In the genomic region with DNA sequence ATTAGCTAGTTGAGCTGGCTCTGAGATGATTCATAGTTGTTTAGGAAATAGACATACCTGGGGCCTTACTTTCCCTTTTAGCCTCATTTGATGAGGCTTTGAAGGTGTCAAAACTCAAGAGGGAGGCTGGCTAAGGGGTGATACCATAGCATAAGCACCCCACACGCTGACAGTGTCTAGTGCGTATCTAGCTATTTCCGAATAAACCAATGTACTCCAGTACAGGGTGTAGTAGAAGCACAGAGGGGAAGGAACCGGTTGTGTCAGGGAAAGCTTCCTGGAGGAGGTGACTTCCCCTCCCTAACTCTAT, we compare ENCODE assay signal across 20 cellular contexts.
A peak's percentile ranks its signal among the peaks of the same experiment; 100 is the strongest.
DNase-seq lines count a peak whose midpoint lies in the region; ATAC-seq and TF ChIP-seq lines count a peak whose summit lies in the region.
"Had no signal": no experiment of that assay in that cellular context is flagged by ENCODE, and none has a peak within 500 bp of the region (broad histone marks: within the 10 kb centered on the region; RNA-seq: fewer than 3 reads in every experiment).

No MANE protein-coding gene starts in this region.

- DNase-seq in RWPE1 (ENCODE audit: low spot score) (peak; percentile 76), colonic mucosa (no peak), lower lobe of right lung (no peak), substantia nigra (lab: John Stamatoyannopoulos, UW) (no peak), amniotic stem cell (lab: John Stamatoyannopoulos, UW) (no peak), NCI-H2227 (lab: John Stamatoyannopoulos, UW; ENCODE audit: unreplicated experiment) (no peak), H9 (no peak), hypothalamus (lab: John Stamatoyannopoulos, UW) (no peak)
- DNase-seq: activated CD4-positive, CD25-positive, alpha-beta regulatory T cell treated with anti-CD3 and anti-CD28 coated beads, Interleukin-2, amount 50 U/mL, for 72 hours; activated CD8-positive, alpha-beta memory T cell treated with anti-CD3 and anti-CD28 coated beads, Interleukin-2, amount 10 ng/mL, durations not matched to agents 7 days and 5 days; AML-193; GDM1; NCI-H1048; stimulated activated CD4-positive, alpha-beta T cell treated with anti-CD3 and anti-CD28 coated beads, Interleukin-4, amount 100 ng/mL, for 24 hours; T1000 had no signal

- no peak overlapping the region for H2AK5ac ChIP-seq in H9 (ENCODE audit: insufficient read length, low read length)

- no peak overlapping the region for H3K27ac Mint-ChIP-seq in H9
- H3K27ac Mint-ChIP-seq: activated CD8-positive, alpha-beta memory T cell treated with anti-CD3 and anti-CD28 coated beads, Interleukin-2, amount 10 ng/mL, durations not matched to agents 7 days and 5 days; activated T-helper 2 cell treated with anti-CD3 and anti-CD28 coated beads, Interferon-gamma antibody, Interleukin-2, Interleukin-4, amounts not matched to agents 10 μg/mL and 5 μg/mL and 100 μg/mL, durations not matched to agents 14 hours and 24 hours and 36 hours had no signal

- H3K56ac ChIP-seq in H9 (ENCODE audit: insufficient read length, low read depth, low read length), result no peak overlapping the region

- H3K4ac ChIP-seq in H9 (ENCODE audit: low read depth, low read length), result no peak overlapping the region

- no peaks in the 10 kb centered on the region for H3K9me3 Mint-ChIP-seq in H9
- H3K9me3 Mint-ChIP-seq: activated T-helper 2 cell treated with anti-CD3 and anti-CD28 coated beads, Interferon-gamma antibody, Interleukin-2, Interleukin-4, amounts not matched to agents 10 μg/mL and 5 μg/mL and 100 μg/mL, durations not matched to agents 14 hours and 24 hours and 36 hours had no signal

- no peak overlapping the region for H2AFZ ChIP-seq in H9 (ENCODE audit: low read length)

- H3K4me3 ChIP-seq in colonic mucosa (no peak overlapping the region), lower lobe of right lung (no peak overlapping the region)
- H3K4me3 ChIP-seq: GM12878, SK-N-MC had no signal

- H3K9me3 ChIP-seq in colonic mucosa (no peaks in the 10 kb centered on the region), lower lobe of right lung (no peaks in the 10 kb centered on the region), H9 (ENCODE audit: control insufficient read depth, low read depth, low read length) (no peaks in the 10 kb centered on the region)

- no peak overlapping the region for H3K4me2 ChIP-seq in H9 (ENCODE audit: insufficient read depth, insufficient read length, low read length)
- H3K4me2 ChIP-seq: KMS-11 had no signal

- H2BK15ac ChIP-seq in H9 (ENCODE audit: low read depth, low read length), result no peak overlapping the region

- H3K36me3 ChIP-seq in colonic mucosa, result no peaks in the 10 kb centered on the region
- peaks cover 10% of the 10 kb centered on the region for H3K36me3 ChIP-seq in lower lobe of right lung

- no peak overlapping the region for H3K4me3 Mint-ChIP-seq in H9
- H3K4me3 Mint-ChIP-seq: activated CD8-positive, alpha-beta memory T cell treated with anti-CD3 and anti-CD28 coated beads, Interleukin-2, amount 10 ng/mL, durations not matched to agents 7 days and 5 days had no signal

- TF ChIP-seq CTCF in RWPE1 (conservative IDR thresholded peaks at IDR 0.05; ENCODE audit: low read depth) (no peak), colonic mucosa (IDR thresholded peaks at IDR 0.05) (no peak), lower lobe of right lung (IDR thresholded peaks at IDR 0.05) (no peak), H9 (conservative IDR thresholded peaks at IDR 0.05) (no peak)

- H4K5ac ChIP-seq in H9 (ENCODE audit: insufficient read length, low read depth, low read length), result no peak overlapping the region

- no peaks in the 10 kb centered on the region for H3K79me1 ChIP-seq in H9 (ENCODE audit: insufficient read depth, low read depth, low read length, poor library complexity, severe bottlenecking)

- no peak overlapping the region for H4K91ac ChIP-seq in H9 (ENCODE audit: insufficient read length, low read depth, low read length)

- H3K14ac ChIP-seq in H9 (ENCODE audit: insufficient read depth, low read length), result no peak overlapping the region

- no peaks in the 10 kb centered on the region for H3K23me2 ChIP-seq in H9 (ENCODE audit: insufficient read length, low read depth, low read length, poor library complexity, severe bottlenecking)

- H3K27me3 Mint-ChIP-seq in H9 (ENCODE audit: low read depth), result no peaks in the 10 kb centered on the region; the same call in 1 of the 2 replicates
- H3K27me3 Mint-ChIP-seq: activated CD8-positive, alpha-beta memory T cell treated with anti-CD3 and anti-CD28 coated beads, Interleukin-2, amount 10 ng/mL, durations not matched to agents 7 days and 5 days had no signal

- H3K4me1 Mint-ChIP-seq in H9, result peaks cover 11 to 15% of the 10 kb centered on the region in 2 experiments

- H3K36me3 Mint-ChIP-seq in H9 (ENCODE audit: insufficient read depth in 1 of 3, low read depth in 3 of 3), result peaks cover 0 to 5% (median 0%) of the 10 kb centered on the region in 3 experiments; a peak in 2 of 7 replicates
- H3K36me3 Mint-ChIP-seq: activated CD8-positive, alpha-beta memory T cell treated with anti-CD3 and anti-CD28 coated beads, Interleukin-2, amount 10 ng/mL, durations not matched to agents 7 days and 5 days had no signal

- intact Hi-C loops in colonic mucosa (cut with DNase I), result loop anchor here (5.0 kb wide), 1 partner anchor 100 kb away; a partner anchor contains a TSS
- intact Hi-C loops in lower lobe of right lung (cut with DNase I), result no loop called here

- no peak overlapping the region for H3K18ac ChIP-seq in H9 (ENCODE audit: insufficient read length, low read depth, low read length)

- POLR2A ChIA-PET in RWPE1 (lab: Yijun Ruan, JAX; ENCODE audit: low non-redundant PET), result no interaction called here

- no peak overlapping the region for H2BK20ac ChIP-seq in H9 (ENCODE audit: low read depth, low read length, poor library complexity, severe bottlenecking)

- no peak overlapping the region for H3K23ac ChIP-seq in H9 (ENCODE audit: insufficient read length, low read depth, low read length)

- H3K79me2 ChIP-seq in H9 (ENCODE audit: insufficient read depth, low read length), result no peaks in the 10 kb centered on the region

- peak overlapping the region; percentile 78 for H3K27ac ChIP-seq in RWPE1
- H3K27ac ChIP-seq in colonic mucosa, result peak overlapping the region; percentile 85
- peak overlapping the region; percentile 43 for H3K27ac ChIP-seq in lower lobe of right lung
- H3K27ac ChIP-seq in substantia nigra (ENCODE audit: low read depth, low read length, poor library complexity, severe bottlenecking), result peak overlapping the region; percentile 96
- no peak overlapping the region for H3K27ac ChIP-seq in H9 (ENCODE audit: insufficient read length, low read depth, low read length)
- H3K27ac ChIP-seq: KMS-11, SK-N-MC had no signal

- H3K4me1 ChIP-seq in colonic mucosa (peaks cover 32% of the 10 kb centered on the region), lower lobe of right lung (peaks cover 65% of the 10 kb centered on the region), H9 (ENCODE audit: insufficient read depth, low read length) (no peaks in the 10 kb centered on the region)

- H2BK120ac ChIP-seq in H9 (ENCODE audit: low read depth, low read length, poor library complexity, severe bottlenecking), result no peak overlapping the region

- no peak overlapping the region for H2BK5ac ChIP-seq in H9 (ENCODE audit: insufficient read length, low read length)

- CTCF ChIA-PET in RWPE1 (lab: Yijun Ruan, JAX), result interaction anchor here (0.5 to 1.1 kb wide), 3 partner anchors 9 to 27 kb away, joined by 3 read pairs; no protein-coding TSS in a partner anchor

- no peak overlapping the region for H4K8ac ChIP-seq in H9 (replicated peaks; ENCODE audit: insufficient read length, low read depth, low read length)

- WGBS in H9 (ENCODE audit: extremely low coverage, insufficient read length, low lambda C conversion rate), result no CpG with 5 or more reads among the region's 4 CpGs

- no peak for ATAC-seq in lower lobe of right lung
- ATAC-seq: activated CD8-positive, alpha-beta memory T cell treated with anti-CD3 and anti-CD28 coated beads, Interleukin-2, amount 10 ng/mL, durations not matched to agents 7 days and 5 days; Panc1 had no signal

- H2BK12ac ChIP-seq in H9 (ENCODE audit: insufficient read length, low read depth, low read length), result no peak overlapping the region

- H3K9ac ChIP-seq in colonic mucosa (ENCODE audit: low read depth in 2 of 2, low read length in 2 of 2), result peak overlapping the region in 1 of 2 donors; percentile 58
- no peak overlapping the region for H3K9ac ChIP-seq in H9 (ENCODE audit: extremely low read depth, insufficient read length, low read length)
- H3K9ac ChIP-seq: KMS-11 had no signal

- no peaks in the 10 kb centered on the region for H4K20me1 ChIP-seq in H9 (ENCODE audit: control insufficient read depth, insufficient read depth, insufficient read length)

- H3T11ph ChIP-seq in H9 (ENCODE audit: low read length), result no peak overlapping the region

- H3K27me3 ChIP-seq in colonic mucosa (no peaks in the 10 kb centered on the region), lower lobe of right lung (ENCODE audit: low read depth) (no peaks in the 10 kb centered on the region), H9 (ENCODE audit: insufficient read depth, low read length) (no peaks in the 10 kb centered on the region)
